ENCODE assay signal across 9 cellular contexts in genomic region chr16:66421891-66422290, GRCh38. TPM values are rescaled to one million over a fixed set of nuclear protein-coding genes. Genes with fewer than 3 reads are reported as not detected.
"Had no signal": no experiment of that assay in that cellular context is flagged by ENCODE, and none has a peak within 500 bp of the region (broad histone marks: within the 10 kb centered on the region; RNA-seq: fewer than 3 reads in every experiment).

No MANE protein-coding gene starts in this region.

- DNase-seq: GM23248, GOT3, H7, HFFc6, IMR-90 had no signal

- H3K36me3 ChIP-seq: HAP-1 had no signal

- H3K9me3 Mint-ChIP-seq: HFFc6 had no signal

- H2AFZ ChIP-seq: GM23248 had no signal

- H3K4me1 ChIP-seq: HAP-1 had no signal

- H3K4me3 ChIP-seq: GM23248, HAP-1 had no signal

- H3K4me3 Mint-ChIP-seq: HFFc6 had no signal

- ATAC-seq: HCT116 had no signal

- H3K9me3 ChIP-seq: HAP-1 had no signal

- H3K27ac Mint-ChIP-seq: HFFc6 had no signal

- H3K27ac ChIP-seq: GM23248 had no signal

- H3K9ac ChIP-seq: GM23248 had no signal

RNA-seq across cellular contexts. Expression of gene BEAN1, which starts 5.2 kb away (rescaled TPM):
- total RNA-seq: HFFc6, HT-29, IMR-90 had no signal
- polyA plus RNA-seq: IMR-90 had no signal

RNA-seq across cellular contexts. Expression of gene CDH5, which starts 55.4 kb away (rescaled TPM):
- total RNA-seq: GM23248, H4, H7, HFFc6, HT-29, IMR-90 had no signal
- polyA plus RNA-seq: GM23248, IMR-90 had no signal
